In the genomic region with DNA sequence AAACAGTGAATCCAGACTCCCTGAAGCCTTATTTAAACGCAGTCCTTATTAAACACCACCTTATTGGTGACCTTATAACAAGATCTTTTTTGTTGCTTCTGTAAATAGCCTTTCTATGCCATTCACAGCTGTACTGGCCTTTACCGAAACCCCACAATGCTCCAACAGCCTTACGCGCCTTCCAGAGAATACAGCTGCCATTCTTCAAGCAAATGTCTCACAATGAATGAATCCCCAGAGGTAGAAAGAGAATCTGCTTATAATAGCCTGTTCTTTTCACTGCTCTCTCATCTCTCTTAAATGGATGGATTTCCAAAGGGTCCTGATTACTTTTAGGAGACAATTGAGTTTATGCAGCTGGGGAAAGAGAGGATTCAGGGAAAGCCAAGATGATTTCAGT, we compare ENCODE assay signal across 18 cellular contexts.
"Had no signal": no experiment of that assay in that cellular context is flagged by ENCODE, and none has a peak within 500 bp of the region (broad histone marks: within the 10 kb centered on the region; RNA-seq: fewer than 3 reads in every experiment).

No MANE protein-coding gene starts in this region.

- H3K4me1 ChIP-seq: colonic mucosa, esophagus squamous epithelium, parathyroid adenoma, psoas muscle, sigmoid colon, stomach, transverse colon had no signal

- H3K4me3 ChIP-seq: colonic mucosa, esophagus squamous epithelium, psoas muscle, sigmoid colon, stomach, thoracic aorta, transverse colon had no signal

- H3K27me3 ChIP-seq: colonic mucosa, esophagus squamous epithelium, sigmoid colon, transverse colon had no signal

- ATAC-seq: natural killer cell treated with Interleukin-12 subunit alpha and Interleukin-12 subunit beta and Interleukin-15 and Interleukin-18, amount 100 ng/mL, for 72 hours; psoas muscle had no signal

- H3K36me3 ChIP-seq: colonic mucosa, esophagus squamous epithelium, sigmoid colon, stomach, thoracic aorta, transverse colon had no signal

- H3K27ac ChIP-seq: colonic mucosa, esophagus squamous epithelium, parathyroid adenoma, psoas muscle, sigmoid colon, stomach, thoracic aorta, transverse colon had no signal

- DNase-seq: colonic mucosa; dermis blood vessel endothelial cell; esophagus squamous epithelium; foreskin fibroblast; immature natural killer cell; mammary epithelial cell; psoas muscle; retina; sigmoid colon; small intestine; stimulated activated CD4-positive, alpha-beta T cell treated with anti-CD3 and anti-CD28 coated beads, Interleukin-12 subunit alpha, Interleukin-12 subunit beta, amount 100 ng/mL, for 4 hours; stimulated activated naive CD4-positive, alpha-beta T cell; stomach; substantia nigra; transverse colon had no signal

- H3K9me3 ChIP-seq: colonic mucosa, esophagus squamous epithelium, psoas muscle, sigmoid colon, stomach, thoracic aorta, transverse colon had no signal
